ENCODE assay signal across 8 cellular contexts in genomic region chr17:40111221-40112128, GRCh38. TPM values are rescaled to one million over a fixed set of nuclear protein-coding genes. Genes with fewer than 3 reads are reported as not detected.
A peak's percentile ranks its signal among the peaks of the same experiment; 100 is the strongest.
DNase-seq lines count a peak whose midpoint lies in the region; ATAC-seq, FAIRE-seq and TF ChIP-seq lines count a peak whose summit lies in the region.

No MANE protein-coding gene starts in this region.

- TF ChIP-seq CTCF in WTC11 (IDR thresholded peaks at IDR 0.05), result peak; percentile 28; the same call in 1 of the 2 replicates
- TF ChIP-seq CTCF in chondrocyte (IDR thresholded peaks at IDR 0.05), result peak; percentile 86
- peak; percentile 81 for TF ChIP-seq CTCF in kidney epithelial cell (IDR thresholded peaks at IDR 0.05; ENCODE audit: insufficient read depth, low read length, poor library complexity, severe bottlenecking)

- ATAC-seq in HG03108 (IDR thresholded peaks at IDR 0.05; ENCODE audit: unreplicated experiment) (peak; percentile 49), WTC11 (peak; percentile 73), HG02840 (IDR thresholded peaks at IDR 0.05; ENCODE audit: low FRiP score, unreplicated experiment) (no peak)

- H3K4me3 ChIP-seq in kidney epithelial cell (ENCODE audit: low read depth, low read length), result no peak overlapping the region

- H3K27ac Mint-ChIP-seq in WTC11, result peak overlapping the region; percentile 90; the same call in 1 of the 2 replicates
- peak overlapping the region; percentile 99 for H3K27ac Mint-ChIP-seq in chondrocyte (ENCODE audit: unreplicated experiment)

- H3K4me3 Mint-ChIP-seq in WTC11 (no peak overlapping the region; the same call in 1 of the 2 replicates), chondrocyte (ENCODE audit: unreplicated experiment) (peak overlapping the region; percentile 59)

- POLR2A ChIA-PET in WTC11 (lab: Charles Lee), result interaction anchor here (0.6 to 5.7 kb wide), 6 partner anchors 11 to 57 kb away, joined by 3 to 56 read pairs (median 8); partner anchors contain the start of genes CASC3, MED24, MSL1 and NR1D1

- H3K9me3 Mint-ChIP-seq in WTC11 (no peaks in the 10 kb centered on the region), chondrocyte (ENCODE audit: low read depth) (no peaks in the 10 kb centered on the region)

- H3K4me1 Mint-ChIP-seq in WTC11 (peaks cover 87% of the 10 kb centered on the region), chondrocyte (ENCODE audit: low read depth) (peaks cover 80% of the 10 kb centered on the region)

- H3K36me3 ChIP-seq in kidney epithelial cell (ENCODE audit: control insufficient read depth, insufficient read depth, low read length), result no peaks in the 10 kb centered on the region

- peak; percentile 87 for DNase-seq in NCI-H345 (lab: John Stamatoyannopoulos, UW)
- peak; percentile 89 for DNase-seq in WTC11 (ENCODE audit: low spot score)
- DNase-seq in chondrocyte (ENCODE audit: low spot score), result no peak
- no peak for DNase-seq in kidney epithelial cell (ENCODE audit: low read depth)
- peak; percentile 52 for DNase-seq in stimulated activated CD4-positive, alpha-beta T cell treated with anti-CD3 and anti-CD28 coated beads, Interleukin-12 subunit alpha, Interleukin-12 subunit beta, amount 100 ng/mL, for 4 hours

- no peaks in the 10 kb centered on the region for H3K27me3 ChIP-seq in kidney epithelial cell (ENCODE audit: control insufficient read depth, insufficient read depth, low read length)

- peak; percentile 91 for FAIRE-seq in G401.6 (lab: Jason Lieb, UNC)

- CTCF ChIA-PET in WTC11 (lab: Charles Lee), result interaction anchor here (0.6 to 6.7 kb wide), 36 partner anchors 11 to 195 kb away, joined by 3 to 185 read pairs (median 6); partner anchors contain the start of genes CASC3, CSF3, MED24 and MSL1

- H3K36me3 Mint-ChIP-seq in WTC11 (no peaks in the 10 kb centered on the region), chondrocyte (ENCODE audit: low read depth) (no peaks in the 10 kb centered on the region)

- H3K27me3 Mint-ChIP-seq in WTC11 (ENCODE audit: low read depth) (peaks cover 22% of the 10 kb centered on the region), chondrocyte (ENCODE audit: low read depth) (no peaks in the 10 kb centered on the region)

TF ChIP-seq in WTC11, 78 proteins besides CTCF, POLR2A, EP300 and RAD21:
- TF ChIP-seq E2F4 (CRISPR knock-in tag; IDR thresholded peaks at IDR 0.05; ENCODE audit: borderline replicate concordance, low read depth) (no peak), ZNF263 (CRISPR knock-in tag; IDR thresholded peaks at IDR 0.05; ENCODE audit: low read depth) (peak; percentile 94), HMGA2 (CRISPR knock-in tag; IDR thresholded peaks at IDR 0.05) (no peak), ZNF281 (CRISPR knock-in tag; IDR thresholded peaks at IDR 0.05) (peak; percentile 94), ATF6 (CRISPR knock-in tag; IDR thresholded peaks at IDR 0.05) (no peak), ETV6 (CRISPR knock-in tag; IDR thresholded peaks at IDR 0.05) (0 out of 2 replicates have a peak, but pooled peaks have one; percentile 40), ZNF423 (CRISPR knock-in tag; IDR thresholded peaks at IDR 0.05) (no peak), USF2 (CRISPR knock-in tag; IDR thresholded peaks at IDR 0.05) (0 out of 2 replicates have a peak, but pooled peaks have one; percentile 20), MAX (CRISPR knock-in tag; IDR thresholded peaks at IDR 0.05) (peak; percentile 41; the same call in 1 of the 2 replicates), GABPB1 (CRISPR knock-in tag; IDR thresholded peaks at IDR 0.05) (peak; percentile 60)

RNA-seq across cellular contexts. Expression of gene MSL1, which starts 10.3 kb away (rescaled TPM):
- 69.2 to 78.1 TPM (median 73.7 TPM) in 3 replicates for total RNA-seq in WTC11 (2021)
- 86.8 to 103 TPM (median 96.2 TPM) in 3 replicates for total RNA-seq in chondrocyte
- total RNA-seq in kidney epithelial cell, result 40.6 and 47.4 TPM in 2 replicates

RNA-seq across cellular contexts. Expression of gene NR1D1, which starts 11.1 kb away (rescaled TPM):
- total RNA-seq in WTC11 (2021), result 5.6 to 7.6 TPM (median 6.2 TPM) in 3 replicates
- total RNA-seq in chondrocyte, result 5.9 to 7.9 TPM (median 6.6 TPM) in 3 replicates
- total RNA-seq in kidney epithelial cell, result 3.6 and 3.7 TPM in 2 replicates

RNA-seq across cellular contexts. Expression of gene CASC3, which starts 28.9 kb away (rescaled TPM):
- 107 to 119 TPM (median 115 TPM) in 3 replicates for total RNA-seq in WTC11 (2021)
- total RNA-seq in chondrocyte, result 70.2 to 78.3 TPM (median 70.6 TPM) in 3 replicates
- total RNA-seq in kidney epithelial cell, result 38.6 and 42.9 TPM in 2 replicates

RNA-seq across cellular contexts. Expression of gene THRA, which starts 48.7 kb away (rescaled TPM):
- total RNA-seq in WTC11 (2021) (11.9 to 15.9 TPM (median 12.0 TPM) in 3 replicates), chondrocyte (31.9 to 46.6 TPM (median 34.7 TPM) in 3 replicates), kidney epithelial cell (5.3 and 7.1 TPM in 2 replicates)

RNA-seq across cellular contexts. Expression of gene MED24, which starts 57.3 kb away (rescaled TPM):
- total RNA-seq in WTC11 (2021) (95.5 to 107 TPM (median 103 TPM) in 3 replicates), chondrocyte (54.4 to 94.3 TPM (median 57.7 TPM) in 3 replicates), kidney epithelial cell (82.8 and 83.6 TPM in 2 replicates)

Comparison
In these comparisons a context has a peak if more than half of its experiments do, and no peak if none do; other contexts are left out.
1. DNase-seq: peak in NCI-H345 (single experiment), WTC11 (single experiment) and stimulated activated CD4-positive, alpha-beta T cell treated with anti-CD3 and anti-CD28 coated beads, Interleukin-12 subunit alpha, Interleukin-12 subunit beta, amount 100 ng/mL, for 4 hours (single experiment); none in chondrocyte (single experiment) and kidney epithelial cell (single experiment).
2. CTCF ChIP-seq: peak in every context shown above with its lines; median percentile 86 in chondrocyte; 81 in kidney epithelial cell; 28 in WTC11.